In genomic region chr2:27085670-27086089, GRCh38 we compare ENCODE assay signal across 8 cellular contexts. TPM values are rescaled to one million over a fixed set of nuclear protein-coding genes. Genes with fewer than 3 reads are reported as not detected.
DNase-seq lines count a peak whose midpoint lies in the region; ATAC-seq, FAIRE-seq and TF ChIP-seq lines count a peak whose summit lies in the region.

No MANE protein-coding gene starts in this region.

- TF ChIP-seq CTCF in D721Med (IDR thresholded peaks at IDR 0.05; ENCODE audit: insufficient read depth, missing control alignments) (peak; percentile 52), fibroblast of lung (conservative IDR thresholded peaks at IDR 0.05 in 1 of 2, IDR thresholded peaks at IDR 0.05 in 1 of 2; ENCODE audit: low read depth in 1 of 2, low read length in 2 of 2) (peak; percentile 45)

- H3K79me2 ChIP-seq in fibroblast of lung (ENCODE audit: control insufficient read depth, insufficient read depth, low read length) = peaks cover 7% of the 10 kb centered on the region

- H3K4me1 ChIP-seq in fibroblast of lung (ENCODE audit: control insufficient read depth, extremely low read depth, insufficient read depth, low read length) = peaks cover 6% of the 10 kb centered on the region
- peaks cover 56% of the 10 kb centered on the region for H3K4me1 ChIP-seq in muscle layer of colon (ENCODE audit: insufficient read depth, low read length)
- H3K4me1 ChIP-seq in thymus (ENCODE audit: control insufficient read depth, insufficient read depth, low read length) = peaks cover 28% of the 10 kb centered on the region

- H3K36me3 ChIP-seq in fibroblast of lung (ENCODE audit: control insufficient read depth, insufficient read depth, low read length) = peaks cover 15% of the 10 kb centered on the region
- peaks cover 17% of the 10 kb centered on the region for H3K36me3 ChIP-seq in muscle layer of colon (ENCODE audit: insufficient read depth, low read length)
- no peaks in the 10 kb centered on the region for H3K36me3 ChIP-seq in thymus (ENCODE audit: control insufficient read depth, insufficient read depth)

- peak; percentile 6 for ATAC-seq in GM21367 (IDR thresholded peaks at IDR 0.05; ENCODE audit: unreplicated experiment)
- no peak for ATAC-seq in GM18520 (IDR thresholded peaks at IDR 0.05; ENCODE audit: unreplicated experiment)

- peak overlapping the region; percentile 70 for H3K4me2 ChIP-seq in fibroblast of lung (ENCODE audit: extremely low read depth, insufficient read depth, low read length)

- H3K9ac ChIP-seq in fibroblast of lung (ENCODE audit: insufficient read depth, low read length) (peak overlapping the region; percentile 57), muscle layer of colon (ENCODE audit: low read length) (peak overlapping the region; percentile 37)

- H3K27ac ChIP-seq in fibroblast of lung (ENCODE audit: insufficient read depth, low read length) (peak overlapping the region; percentile 52), muscle layer of colon (ENCODE audit: low read depth, low read length) (peak overlapping the region; percentile 79), thymus (ENCODE audit: low read depth) (peak overlapping the region; percentile 90)

- H3K27me3 ChIP-seq in fibroblast of lung (ENCODE audit: control insufficient read depth, insufficient read depth, low read length) (no peaks in the 10 kb centered on the region), muscle layer of colon (ENCODE audit: control insufficient read depth in 1 of 2, insufficient read depth in 2 of 2, low read length in 2 of 2) (no peaks in the 10 kb centered on the region), thymus (ENCODE audit: control insufficient read depth, insufficient read depth) (peaks cover 2% of the 10 kb centered on the region)

- FAIRE-seq in D721Med (lab: Jason Lieb, UNC) = no peak

- WGBS in thymus = 7% methylated on average over 38 of the region's 38 CpGs

- no peaks in the 10 kb centered on the region for H3K9me3 ChIP-seq in fibroblast of lung (ENCODE audit: control insufficient read depth, insufficient read depth, low read depth, low read length)
- H3K9me3 ChIP-seq in muscle layer of colon (ENCODE audit: low read length) = no peaks in the 10 kb centered on the region
- H3K9me3 ChIP-seq in thymus (ENCODE audit: control insufficient read depth) = no peaks in the 10 kb centered on the region

- DNase-seq in D721Med (ENCODE audit: insufficient read length, low spot score) (peak; percentile 69), M059J (ENCODE audit: low read depth) (peak; percentile 57), fibroblast of lung (ENCODE audit: low read depth in 2 of 2) (peak; percentile 70 to 72)
- DNase-seq in activated CD8-positive, alpha-beta memory T cell treated with anti-CD3 and anti-CD28 coated beads, Interleukin-2, amount 50 U/mL, for 4 hours = peak; percentile 45

- H2AFZ ChIP-seq in fibroblast of lung (ENCODE audit: low read length) = no peak overlapping the region

- H4K20me1 ChIP-seq in fibroblast of lung (ENCODE audit: control insufficient read depth, extremely low read depth, insufficient read depth, low read length) = no peaks in the 10 kb centered on the region

- peak overlapping the region; percentile 12 to 54 (median 44) for H3K4me3 ChIP-seq in fibroblast of lung (replicated peaks in 1 of 4; ENCODE audit: control extremely low read depth in 1 of 4, insufficient read depth in 1 of 4, low read depth in 3 of 4, low read length in 4 of 4)
- H3K4me3 ChIP-seq in muscle layer of colon (ENCODE audit: low read depth in 1 of 2, low read length in 2 of 2) = peak overlapping the region; percentile 24 to 64
- peak overlapping the region; percentile 78 for H3K4me3 ChIP-seq in thymus (ENCODE audit: low read length)

RNA-seq across cellular contexts. Expression of gene KHK, which starts 0.9 kb away (rescaled TPM):
- total RNA-seq in M059J (2014; rRNA removed; shearing (Covaris generic)) = 0.34 and 0.37 TPM in 2 replicates
- 1.0 and 1.3 TPM in 2 replicates for total RNA-seq in fibroblast of lung
- 0.17 and 0.54 TPM in 2 replicates for polyA plus RNA-seq in fibroblast of lung
- polyA plus RNA-seq in fibroblast of lung (2012) = 0.48 and 1.3 TPM in 2 replicates
- 0.59 and 4.6 TPM in 2 replicates for polyA minus RNA-seq in fibroblast of lung (ENCODE audit: low replicate concordance)
- 2.5 TPM for polyA plus RNA-seq in thymus

RNA-seq across cellular contexts. Expression of gene EMILIN1, which starts 7.3 kb away (rescaled TPM):
- 0.17 TPM in 1 of 2 replicates, not detected in the other for total RNA-seq in M059J (2014; rRNA removed; shearing (Covaris generic))
- 187 and 251 TPM in 2 replicates for total RNA-seq in fibroblast of lung
- polyA plus RNA-seq in fibroblast of lung (44.3 and 46.8 TPM in 2 replicates), thymus (8.9 TPM)
- 155 and 172 TPM in 2 replicates for polyA plus RNA-seq in fibroblast of lung (2012)
- polyA minus RNA-seq in fibroblast of lung (ENCODE audit: low replicate concordance) = 48.2 and 58.1 TPM in 2 replicates

RNA-seq across cellular contexts. Expression of gene OST4, which starts 14.2 kb away (rescaled TPM):
- 247 and 491 TPM in 2 replicates for total RNA-seq in M059J (2014; rRNA removed; shearing (Covaris generic))
- total RNA-seq in fibroblast of lung = 479 and 505 TPM in 2 replicates
- polyA plus RNA-seq in fibroblast of lung (1,054 and 1,265 TPM in 2 replicates), thymus (516 TPM)
- 886 and 1,001 TPM in 2 replicates for polyA plus RNA-seq in fibroblast of lung (2012)
- polyA minus RNA-seq in fibroblast of lung (ENCODE audit: low replicate concordance) = 283 and 364 TPM in 2 replicates

RNA-seq across cellular contexts. Expression of gene CGREF1, which starts 33.2 kb away (rescaled TPM):
- total RNA-seq in M059J (2014; rRNA removed; shearing (Covaris generic)) = 0.17 and 0.84 TPM in 2 replicates
- 2.3 and 10.0 TPM in 2 replicates for total RNA-seq in fibroblast of lung
- polyA plus RNA-seq in fibroblast of lung (1.5 and 1.9 TPM in 2 replicates), thymus (0.43 TPM)
- 2.1 and 2.6 TPM in 2 replicates for polyA plus RNA-seq in fibroblast of lung (2012)
- 1.1 TPM in 1 of 2 replicates, not detected in the other for polyA minus RNA-seq in fibroblast of lung (ENCODE audit: low replicate concordance)

RNA-seq across cellular contexts. Expression of gene AGBL5, which starts 34.2 kb away (rescaled TPM):
- total RNA-seq in M059J (2014; rRNA removed; shearing (Covaris generic)) = 25.8 and 26.0 TPM in 2 replicates
- 19.8 TPM in 2 replicates for total RNA-seq in fibroblast of lung
- 20.9 and 26.1 TPM in 2 replicates for polyA plus RNA-seq in fibroblast of lung
- polyA plus RNA-seq in fibroblast of lung (2012) = 19.9 and 21.6 TPM in 2 replicates
- 69.7 and 72.6 TPM in 2 replicates for polyA minus RNA-seq in fibroblast of lung (ENCODE audit: low replicate concordance)
- 11.0 TPM for polyA plus RNA-seq in thymus

Comparison
In these comparisons a context has a peak if more than half of its experiments do, and no peak if none do; other contexts are left out.
1. RNA of gene EMILIN1, which starts 7.3 kb away (total RNA-seq): 187 to 251 TPM in fibroblast of lung; 0.17 TPM in M059J; every median in the first group is over 100 times any median in the second.
2. Peak in every context shown above with its lines, with median percentiles within 50 percentile points of each other: DNase-seq, H3K27ac ChIP-seq and H3K4me3 ChIP-seq.